In the genomic region with DNA sequence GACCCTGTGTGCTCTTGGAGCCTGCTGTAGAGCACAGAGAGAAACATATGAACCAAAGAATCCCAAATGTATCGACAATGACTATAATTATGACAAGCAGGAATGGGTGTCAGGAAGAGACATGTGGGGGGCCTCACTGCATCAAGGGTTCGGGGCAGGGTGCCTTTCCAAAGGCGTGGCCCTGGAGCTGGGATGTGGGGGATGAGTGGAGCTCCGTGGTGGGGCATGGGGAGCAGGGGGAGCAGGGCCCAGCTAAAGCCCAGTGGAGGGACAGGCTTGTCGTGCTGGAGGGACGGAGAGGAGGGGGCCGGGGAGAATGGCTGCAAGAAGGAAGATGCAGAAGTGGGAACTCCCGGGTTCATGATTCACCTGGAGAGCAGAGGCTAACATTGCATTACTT, we compare ENCODE assay signal across 17 cellular contexts.
"Had no signal": no experiment of that assay in that cellular context is flagged by ENCODE, and none has a peak within 500 bp of the region (broad histone marks: within the 10 kb centered on the region; RNA-seq: fewer than 3 reads in every experiment).

No MANE protein-coding gene starts in this region.

- H3K36me3 ChIP-seq: esophagus squamous epithelium, gastrocnemius medialis had no signal

- ATAC-seq: activated CD8-positive, alpha-beta T cell treated with anti-CD3 and anti-CD28 coated beads for 36 hours; activated naive CD4-positive, alpha-beta T cell treated with anti-CD3 and anti-CD28 coated beads, Interleukin-2, amount 50 U/mL, for 72 hours; gastrocnemius medialis had no signal

- H3K36me3 Mint-ChIP-seq: activated naive CD4-positive, alpha-beta T cell treated with anti-CD3 and anti-CD28 coated beads, Interleukin-2, amount 50 U/mL, for 72 hours; memory B cell had no signal

- H3K27ac Mint-ChIP-seq: activated CD4-positive, alpha-beta T cell treated with anti-CD3 and anti-CD28 coated beads, Interleukin-2, amount 10 ng/mL, durations not matched to agents 7 days and 5 days; activated CD8-positive, alpha-beta T cell treated with anti-CD3 and anti-CD28 coated beads for 36 hours; memory B cell; nephron progenitor cell; progenitor cell of endocrine pancreas had no signal

- DNase-seq: activated CD4-positive, alpha-beta T cell treated with anti-CD3 and anti-CD28 coated beads, Interleukin-2, amount 10 ng/mL, durations not matched to agents 7 days and 5 days; activated CD8-positive, alpha-beta T cell treated with anti-CD3 and anti-CD28 coated beads for 36 hours; activated gamma-delta T cell treated with Interleukin-2 at 50 U/mL for 16 hours; activated T-cell treated with anti-CD3 and anti-CD28 coated beads, Interleukin-2, amount 50 U/mL, for 1 hour; central memory CD4-positive, alpha-beta T cell; dorsolateral prefrontal cortex; esophagus squamous epithelium; gastrocnemius medialis; hypothalamus; nephron progenitor cell; stimulated activated CD4-positive, alpha-beta T cell treated with anti-CD3 and anti-CD28 coated beads, Interleukin-4, amount 100 ng/mL, for 24 hours; stimulated activated naive CD4-positive, alpha-beta T cell treated with Interleukin-2 at 50 U/mL for 16 hours had no signal

- FAIRE-seq: astrocyte, colon had no signal

- H3K4me3 Mint-ChIP-seq: activated CD4-positive, alpha-beta T cell treated with anti-CD3 and anti-CD28 coated beads, Interleukin-2, amount 10 ng/mL, durations not matched to agents 7 days and 5 days; activated CD8-positive, alpha-beta T cell treated with anti-CD3 and anti-CD28 coated beads for 36 hours; memory B cell; nephron progenitor cell had no signal

- H3K4me3 ChIP-seq: dorsolateral prefrontal cortex, esophagus squamous epithelium, gastrocnemius medialis had no signal

- H3K27me3 ChIP-seq: gastrocnemius medialis had no signal

- H3K27ac ChIP-seq: dorsolateral prefrontal cortex, esophagus squamous epithelium, gastrocnemius medialis had no signal

- H3K4me1 ChIP-seq: esophagus squamous epithelium had no signal

- H3K4me1 Mint-ChIP-seq: activated CD4-positive, alpha-beta T cell treated with anti-CD3 and anti-CD28 coated beads, Interleukin-2, amount 10 ng/mL, durations not matched to agents 7 days and 5 days had no signal

- H3K9me3 ChIP-seq: esophagus squamous epithelium, gastrocnemius medialis had no signal

- H3K9me3 Mint-ChIP-seq: activated CD4-positive, alpha-beta T cell treated with anti-CD3 and anti-CD28 coated beads, Interleukin-2, amount 10 ng/mL, durations not matched to agents 7 days and 5 days; activated CD8-positive, alpha-beta T cell treated with anti-CD3 and anti-CD28 coated beads for 36 hours; activated naive CD4-positive, alpha-beta T cell treated with anti-CD3 and anti-CD28 coated beads, Interleukin-2, amount 50 U/mL, for 72 hours; memory B cell; nephron progenitor cell had no signal
